In genomic region chr11:78385205-78385604, GRCh38 we compare ENCODE assay signal across 28 cellular contexts.
"Had no signal": no experiment of that assay in that cellular context is flagged by ENCODE, and none has a peak within 500 bp of the region (broad histone marks: within the 10 kb centered on the region; RNA-seq: fewer than 3 reads in every experiment).

No MANE protein-coding gene starts in this region.

- H3K9me3 ChIP-seq: colonic mucosa, gastrocnemius medialis had no signal

- FAIRE-seq: colon, endometrium, endothelial cell of umbilical vein, frontal cortex had no signal

- H3K27me3 Mint-ChIP-seq: dendritic cell treated with granulocyte-macrophage colony-stimulating factor and Interleukin-4, amounts not matched to agents 40 ng/mL and 50 ng/mL, for 4 days had no signal

- H3K4me1 ChIP-seq: colonic mucosa, foreskin keratinocyte had no signal

- H3K27me3 ChIP-seq: colonic mucosa, dorsolateral prefrontal cortex, esophagus muscularis mucosa, esophagus squamous epithelium, gastrocnemius medialis, gastroesophageal sphincter, heart left ventricle, heart right ventricle, hepatocyte had no signal

- H3K4me3 Mint-ChIP-seq: dendritic cell treated with granulocyte-macrophage colony-stimulating factor and Interleukin-4, amounts not matched to agents 40 ng/mL and 50 ng/mL, for 4 days; effector memory CD8-positive, alpha-beta T cell had no signal

- H2AFZ ChIP-seq: hepatocyte had no signal

- H3K4me2 ChIP-seq: hepatocyte had no signal

- H3K36me3 ChIP-seq: colonic mucosa, esophagus muscularis mucosa, esophagus squamous epithelium, gastrocnemius medialis had no signal

- H3K4me3 ChIP-seq: colonic mucosa, coronary artery, dorsolateral prefrontal cortex, esophagus muscularis mucosa, esophagus squamous epithelium, gastrocnemius medialis, gastroesophageal sphincter, heart left ventricle, heart right ventricle, hepatocyte had no signal

- DNase-seq: colonic mucosa; cortex of kidney; dermis blood vessel endothelial cell; dorsolateral prefrontal cortex; effector CD4-positive, alpha-beta T cell; effector CD8-positive, alpha-beta T cell; effector memory CD4-positive, alpha-beta T cell; effector memory CD8-positive, alpha-beta T cell; erythroblast; esophagus squamous epithelium; foreskin fibroblast; foreskin keratinocyte; foreskin melanocyte; gastrocnemius medialis; glutamatergic neuron; heart left ventricle; heart right ventricle had no signal

- ATAC-seq: effector memory CD8-positive, alpha-beta T cell; esophagus mucosa; foreskin keratinocyte; gastrocnemius medialis; gastroesophageal sphincter; heart left ventricle; heart right ventricle had no signal

- H3K27ac ChIP-seq: colonic mucosa, coronary artery, epithelial cell of prostate, esophagus muscularis mucosa, esophagus squamous epithelium, foreskin keratinocyte, gastrocnemius medialis, gastroesophageal sphincter, heart left ventricle, heart right ventricle, hepatocyte had no signal
